In the genomic region with DNA sequence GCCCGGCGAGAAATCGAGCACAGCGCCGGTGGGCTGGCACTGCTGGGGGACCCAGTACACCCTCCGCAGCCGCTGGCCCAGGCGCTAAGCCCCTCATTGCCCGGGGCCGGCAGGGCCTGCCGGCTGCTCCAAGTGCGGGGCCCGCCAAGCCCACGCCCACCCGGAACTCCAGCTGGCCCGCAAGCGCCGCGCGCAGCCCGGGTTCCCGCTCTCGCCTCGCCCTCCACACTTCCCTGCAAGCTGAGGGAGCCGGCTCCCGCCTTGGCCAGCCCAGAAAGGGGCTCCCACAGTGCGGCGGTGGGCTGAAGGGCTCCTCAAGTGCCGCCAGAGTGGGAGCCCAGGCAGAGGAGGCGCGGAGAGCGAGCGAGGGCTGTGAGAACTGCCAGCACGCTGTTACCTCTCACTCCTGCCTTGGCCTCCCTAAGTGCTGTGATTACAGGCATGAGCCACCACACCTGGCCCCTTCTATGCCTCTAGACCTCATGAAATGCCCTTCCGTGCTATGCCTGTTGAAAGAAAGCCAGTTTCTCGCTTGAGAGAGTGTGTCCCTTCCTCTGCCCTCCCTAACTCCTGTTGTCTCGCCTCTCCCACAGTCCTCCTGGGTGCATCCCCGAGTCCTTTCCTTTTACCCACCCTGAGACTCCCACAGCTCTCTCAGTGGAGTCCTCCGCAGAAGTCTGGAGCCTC, we compare ENCODE assay signal across 14 cellular contexts. TPM values are rescaled to one million over a fixed set of nuclear protein-coding genes. Genes with fewer than 3 reads are reported as not detected.
"Had no signal": no experiment of that assay in that cellular context is flagged by ENCODE, and none has a peak within 500 bp of the region (broad histone marks: within the 10 kb centered on the region; RNA-seq: fewer than 3 reads in every experiment).

No MANE protein-coding gene starts in this region.

RNA-seq across cellular contexts. Expression of a gene that starts 47.7 kb away (rescaled TPM):
- total RNA-seq: activated CD4-positive, alpha-beta memory T cell treated with anti-CD3 and anti-CD28 coated beads, Interleukin-2, amount 10 ng/mL, durations not matched to agents 7 days and 5 days; activated CD4-positive, alpha-beta T cell treated with anti-CD3 and anti-CD28 coated beads, Interleukin-2, amount 10 ng/mL, durations not matched to agents 7 days and 5 days; activated naive CD4-positive, alpha-beta T cell treated with anti-CD3 and anti-CD28 coated beads, Interleukin-2, amount 50 U/mL, for 72 hours; activated naive CD8-positive, alpha-beta T cell treated with anti-CD3 and anti-CD28 coated beads, Interleukin-2, amount 10 ng/mL, durations not matched to agents 7 days and 5 days; activated T-cell treated with anti-CD3 and anti-CD28 coated beads, Interleukin-2, amount 50 U/mL, for 72 hours; astrocyte; bronchial epithelial cell; cardiac septum; esophagus muscularis mucosa; foreskin keratinocyte; gastrocnemius medialis; heart left ventricle; T-helper 2 cell treated with Interferon-gamma antibody and Interleukin-4, amounts not matched to agents 100 ng/mL and 5 ng/mL, for 36 hours; WTC11 had no signal
- polyA plus RNA-seq: foreskin keratinocyte, heart left ventricle had no signal

RNA-seq across cellular contexts. Expression of a gene that starts 56.0 kb away (rescaled TPM):
- total RNA-seq: activated CD4-positive, alpha-beta memory T cell treated with anti-CD3 and anti-CD28 coated beads, Interleukin-2, amount 10 ng/mL, durations not matched to agents 7 days and 5 days; bronchial epithelial cell; gastrocnemius medialis had no signal
- polyA plus RNA-seq: heart left ventricle had no signal
